9 cellular contexts compared by ENCODE assay signal in genomic region chr20:208937-209566, GRCh38. TPM values are rescaled to one million over a fixed set of nuclear protein-coding genes. Genes with fewer than 3 reads are reported as not detected.
DNase-seq lines count a peak whose midpoint lies in the region; ATAC-seq and FAIRE-seq lines count a peak whose summit lies in the region.
"Had no signal": no experiment of that assay in that cellular context is flagged by ENCODE, and none has a peak within 500 bp of the region (broad histone marks: within the 10 kb centered on the region; RNA-seq: fewer than 3 reads in every experiment).

No MANE protein-coding gene starts in this region.

- no peaks in the 10 kb centered on the region for H3K27me3 Mint-ChIP-seq in activated naive CD8-positive, alpha-beta T cell treated with anti-CD3 and anti-CD28 coated beads, Interleukin-2, amount 50 U/mL, for 24 hours

- H3K36me3 Mint-ChIP-seq in activated naive CD8-positive, alpha-beta T cell treated with anti-CD3 and anti-CD28 coated beads, Interleukin-2, amount 50 U/mL, for 24 hours (ENCODE audit: low read depth) = no peaks in the 10 kb centered on the region

- peak; percentile 84 for ATAC-seq in activated naive CD8-positive, alpha-beta T cell treated with anti-CD3 and anti-CD28 coated beads, Interleukin-2, amount 50 U/mL, for 24 hours
- peak; percentile 71 to 77 for ATAC-seq in right cardiac atrium

- no peak for FAIRE-seq in small intestine (lab: Jason Lieb, UNC)
- no peak for FAIRE-seq in GM19239 (lab: Jason Lieb, UNC)

- WGBS in right cardiac atrium = 20% methylated on average over 5 of the region's 5 CpGs
- 16 to 19% (median 17%) methylated on average over 5 of the region's 5 CpGs for WGBS in small intestine, 3 donors

- no peaks in the 10 kb centered on the region for H3K9me3 Mint-ChIP-seq in activated naive CD8-positive, alpha-beta T cell treated with anti-CD3 and anti-CD28 coated beads, Interleukin-2, amount 50 U/mL, for 24 hours

- no peak overlapping the region for H3K27ac ChIP-seq in right cardiac atrium (ENCODE audit: low read length)
- H3K27ac ChIP-seq in small intestine (ENCODE audit: low read depth in 1 of 2, low read length in 1 of 2) = no peak overlapping the region
- H3K27ac ChIP-seq: BLaER1 had no signal

- no peaks in the 10 kb centered on the region for H3K4me1 ChIP-seq in HAP-1
- no peaks in the 10 kb centered on the region for H3K4me1 ChIP-seq in right cardiac atrium (ENCODE audit: control insufficient read depth, insufficient read depth, low read length)
- no peaks in the 10 kb centered on the region for H3K4me1 ChIP-seq in small intestine (ENCODE audit: control insufficient read depth in 2 of 2, insufficient read depth in 1 of 2, low read depth in 1 of 2, low read length in 1 of 2)
- H3K4me1 ChIP-seq: BLaER1 had no signal

- H3K36me3 ChIP-seq in HAP-1 (replicated peaks) (no peaks in the 10 kb centered on the region), small intestine (ENCODE audit: control insufficient read depth in 2 of 2, insufficient read depth in 2 of 2, low read length in 2 of 2) (no peaks in the 10 kb centered on the region)
- H3K36me3 ChIP-seq: BLaER1 had no signal

- H3K9me3 ChIP-seq in HAP-1 = no peaks in the 10 kb centered on the region
- no peaks in the 10 kb centered on the region for H3K9me3 ChIP-seq in right cardiac atrium (ENCODE audit: control insufficient read depth, low read length)
- H3K9me3 ChIP-seq in small intestine (ENCODE audit: control insufficient read depth, low read depth) = no peaks in the 10 kb centered on the region
- H3K9me3 ChIP-seq: BLaER1 had no signal

- H3K4me3 Mint-ChIP-seq in activated naive CD8-positive, alpha-beta T cell treated with anti-CD3 and anti-CD28 coated beads, Interleukin-2, amount 50 U/mL, for 24 hours = no peak overlapping the region

- DNase-seq in NCI-H1417 (lab: John Stamatoyannopoulos, UW) (peak; percentile 19 to 70 (median 53)), NCI-H1417 treated with DMSO at 0.1 percent for 48 hours (lab: John Stamatoyannopoulos, UW) (no peak), HAP-1 (ENCODE audit: low spot score in 2 of 2) (peak; percentile 31 to 71), NCI-H524 (lab: John Stamatoyannopoulos, UW) (peak; percentile 44 to 79), right cardiac atrium (no peak), small intestine (peak; percentile 46), GM19239 (ENCODE audit: insufficient read length, low spot score) (no peak)
- no peak for DNase-seq in activated naive CD8-positive, alpha-beta T cell treated with anti-CD3 and anti-CD28 coated beads, Interleukin-2, amount 50 U/mL, for 24 hours

- no peaks in the 10 kb centered on the region for H3K4me1 Mint-ChIP-seq in activated naive CD8-positive, alpha-beta T cell treated with anti-CD3 and anti-CD28 coated beads, Interleukin-2, amount 50 U/mL, for 24 hours

- in situ Hi-C loops in HAP-1 (cut with MboI; ENCODE audit: low sequenced_read_pairs) = loop anchor here (5.0 kb wide), 1 partner anchor 58 kb away; no protein-coding TSS in a partner anchor

- no peak overlapping the region for H3K27ac Mint-ChIP-seq in activated naive CD8-positive, alpha-beta T cell treated with anti-CD3 and anti-CD28 coated beads, Interleukin-2, amount 50 U/mL, for 24 hours

- intact Hi-C loops in right cardiac atrium (cut with DNase I) = no loop called here

- H3K4me3 ChIP-seq in HAP-1 (no peak overlapping the region), right cardiac atrium (ENCODE audit: low read length) (no peak overlapping the region), small intestine (ENCODE audit: low read depth in 1 of 2, low read length in 2 of 2) (no peak overlapping the region)
- H3K4me3 ChIP-seq: BLaER1 had no signal

- H3K27me3 ChIP-seq in HAP-1 (ENCODE audit: low read depth) (peaks cover 6% of the 10 kb centered on the region), right cardiac atrium (ENCODE audit: control insufficient read depth, insufficient read depth) (no peaks in the 10 kb centered on the region), small intestine (ENCODE audit: control insufficient read depth in 2 of 2, insufficient read depth in 2 of 2, low read length in 2 of 2) (no peaks in the 10 kb centered on the region)
- H3K27me3 ChIP-seq: BLaER1 had no signal

RNA-seq across cellular contexts. Expression of gene DEFB129, which starts 18.0 kb away (rescaled TPM):
- total RNA-seq in right cardiac atrium = not detected
- polyA plus RNA-seq in right cardiac atrium = not detected
- not detected for polyA plus RNA-seq in small intestine

RNA-seq across cellular contexts. Expression of gene DEFB128, which starts 19.5 kb away (rescaled TPM):
- total RNA-seq in right cardiac atrium = not detected
- not detected for polyA plus RNA-seq in right cardiac atrium
- not detected for polyA plus RNA-seq in small intestine

RNA-seq across cellular contexts. Expression of gene DEFB132, which starts 48.5 kb away (rescaled TPM):
- total RNA-seq in right cardiac atrium = not detected
- polyA plus RNA-seq in right cardiac atrium = not detected
- polyA plus RNA-seq in small intestine = under 1 TPM in 1 of 3 donors, not detected in 2; 0.03 TPM

RNA-seq across cellular contexts. Expression of gene DEFB127, which starts 51.8 kb away (rescaled TPM):
- total RNA-seq in right cardiac atrium = not detected
- polyA plus RNA-seq in right cardiac atrium = not detected
- polyA plus RNA-seq in small intestine = not detected

Comparison
In these comparisons a context has a peak if more than half of its experiments do, and no peak if none do; other contexts are left out.
1. DNase-seq: peak in NCI-H1417 (3 of 3), HAP-1 (2 of 2), NCI-H524 (2 of 2) and small intestine (single experiment); none in NCI-H1417 treated with DMSO at 0.1 percent for 48 hours (single experiment), activated naive CD8-positive, alpha-beta T cell treated with anti-CD3 and anti-CD28 coated beads, Interleukin-2, amount 50 U/mL, for 24 hours (single experiment), right cardiac atrium (0 of 3) and GM19239 (single experiment).